In the genomic region with DNA sequence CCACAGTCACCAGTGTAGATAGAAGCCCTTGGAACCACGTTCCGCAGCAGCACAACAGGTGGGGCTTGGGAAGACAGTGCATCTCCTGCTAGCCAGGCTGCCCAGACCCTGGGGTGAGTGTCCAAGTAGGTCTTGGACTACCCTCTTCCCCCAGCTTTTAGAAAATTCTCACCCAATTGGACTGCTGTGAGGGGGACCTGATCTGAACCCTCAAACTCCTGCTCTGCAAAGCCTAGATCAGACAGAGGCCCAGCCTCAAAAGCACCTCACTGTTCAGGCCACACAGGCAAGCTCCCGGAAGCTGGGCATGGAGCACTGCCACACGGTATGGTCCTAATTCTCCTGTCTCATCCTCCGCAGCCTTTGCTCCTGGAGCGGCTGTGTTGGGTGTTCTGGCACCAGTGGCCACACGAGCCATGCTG, we compare ENCODE assay signal across 26 cellular contexts. TPM values are rescaled to one million over a fixed set of nuclear protein-coding genes. Genes with fewer than 3 reads are reported as not detected.
"Had no signal": no experiment of that assay in that cellular context is flagged by ENCODE, and none has a peak within 500 bp of the region (broad histone marks: within the 10 kb centered on the region; RNA-seq: fewer than 3 reads in every experiment).

No MANE protein-coding gene starts in this region.

- H3K27me3 Mint-ChIP-seq: activated CD4-positive, alpha-beta T cell treated with anti-CD3 and anti-CD28 coated beads, Interleukin-2, amount 10 ng/mL, durations not matched to agents 24 days and 14 days had no signal

- H3K9me3 ChIP-seq: ascending aorta, left lung, neutrophil, ovary, prostate gland, suprapubic skin, tibial nerve, uterus had no signal

- H3K4me3 ChIP-seq: ascending aorta, left lung, lung, ovary, prostate gland, suprapubic skin, tibial nerve, uterus had no signal

- H3K27me3 ChIP-seq: ascending aorta, ovary, suprapubic skin, uterus had no signal

- H3K9me3 Mint-ChIP-seq: activated CD4-positive, alpha-beta T cell treated with anti-CD3 and anti-CD28 coated beads, Interleukin-2, amount 10 ng/mL, durations not matched to agents 24 days and 14 days; natural killer cell treated with Interleukin-12 subunit alpha and Interleukin-12 subunit beta and Interleukin-15 and Interleukin-18, amount 100 ng/mL, for 72 hours had no signal

- DNase-seq: activated CD4-positive, alpha-beta T cell treated with anti-CD3 and anti-CD28 coated beads, Interleukin-2, amount 10 ng/mL, durations not matched to agents 24 days and 14 days; activated CD8-positive, alpha-beta T cell treated with anti-CD3 and anti-CD28 coated beads, Interleukin-2, amount 10 ng/mL, durations not matched to agents 7 days and 5 days; brain microvascular endothelial cell; central memory CD4-positive, alpha-beta T cell; dermis blood vessel endothelial cell; effector CD8-positive, alpha-beta T cell; foreskin melanocyte; left lung; midbrain; stimulated activated CD4-positive, alpha-beta T cell treated with anti-CD3 and anti-CD28 coated beads, Interleukin-12 subunit alpha, Interleukin-12 subunit beta, amount 100 ng/mL, for 4 hours; T-helper 2 cell; uterus had no signal

- H3K4me3 Mint-ChIP-seq: activated CD8-positive, alpha-beta T cell treated with anti-CD3 and anti-CD28 coated beads, Interleukin-2, amount 10 ng/mL, durations not matched to agents 7 days and 5 days; natural killer cell treated with Interleukin-12 subunit alpha and Interleukin-12 subunit beta and Interleukin-15 and Interleukin-18, amount 100 ng/mL, for 72 hours; stimulated activated naive CD8-positive, alpha-beta T cell treated with anti-CD3 and anti-CD28 coated beads, Interleukin-15, Interleukin-2, amounts not matched to agents 100 ng/mL and 50 ng/mL, for 24 hours had no signal

- H3K27ac Mint-ChIP-seq: activated CD4-positive, alpha-beta T cell treated with anti-CD3 and anti-CD28 coated beads, Interleukin-2, amount 10 ng/mL, durations not matched to agents 24 days and 14 days; activated CD8-positive, alpha-beta T cell treated with anti-CD3 and anti-CD28 coated beads, Interleukin-2, amount 10 ng/mL, durations not matched to agents 7 days and 5 days; activated naive CD4-positive, alpha-beta T cell treated with anti-CD3 and anti-CD28 coated beads, Interleukin-2, amount 50 U/mL, for 72 hours; activated T-helper 2 cell treated with anti-CD3 and anti-CD28 coated beads, Interferon-gamma antibody, Interleukin-2, Interleukin-4, amounts not matched to agents 10 μg/mL and 5 μg/mL and 100 μg/mL, durations not matched to agents 14 hours and 24 hours and 36 hours; stimulated activated naive CD8-positive, alpha-beta T cell treated with anti-CD3 and anti-CD28 coated beads, Interleukin-15, Interleukin-2, amounts not matched to agents 100 ng/mL and 50 ng/mL, for 24 hours had no signal

- H3K36me3 ChIP-seq: ascending aorta, brain microvascular endothelial cell, left lung, neutrophil, ovary, prostate gland, suprapubic skin, tibial nerve, uterus had no signal

- ATAC-seq: activated CD4-positive, CD25-positive, alpha-beta regulatory T cell treated with anti-CD3 and anti-CD28 coated beads, Interleukin-2, amount 50 U/mL, for 24 hours; activated CD8-positive, alpha-beta T cell treated with anti-CD3 and anti-CD28 coated beads, Interleukin-2, amount 10 ng/mL, durations not matched to agents 7 days and 5 days; activated naive CD4-positive, alpha-beta T cell treated with anti-CD3 and anti-CD28 coated beads, Interleukin-2, amount 50 U/mL, for 72 hours; left lung; natural killer cell treated with Interleukin-12 subunit alpha and Interleukin-12 subunit beta and Interleukin-15 and Interleukin-18, amount 100 ng/mL, for 72 hours had no signal

- H3K4me1 ChIP-seq: prostate gland had no signal

- H3K27ac ChIP-seq: ascending aorta, brain microvascular endothelial cell, left lung, neutrophil, ovary, prostate gland, suprapubic skin, tibial nerve, uterus, VCaP had no signal

- H3K36me3 Mint-ChIP-seq: natural killer cell treated with Interleukin-12 subunit alpha and Interleukin-12 subunit beta and Interleukin-15 and Interleukin-18, amount 100 ng/mL, for 72 hours had no signal

RNA-seq across cellular contexts. Expression of a gene that starts 41.1 kb away (rescaled TPM):
- total RNA-seq: activated CD4-positive, alpha-beta T cell treated with anti-CD3 and anti-CD28 coated beads, Interleukin-2, amount 10 ng/mL, durations not matched to agents 24 days and 14 days; activated CD8-positive, alpha-beta T cell treated with anti-CD3 and anti-CD28 coated beads, Interleukin-2, amount 10 ng/mL, durations not matched to agents 7 days and 5 days; activated naive CD4-positive, alpha-beta T cell treated with anti-CD3 and anti-CD28 coated beads, Interleukin-2, amount 50 U/mL, for 72 hours; activated T-helper 2 cell treated with anti-CD3 and anti-CD28 coated beads, Interferon-gamma antibody, Interleukin-2, Interleukin-4, amounts not matched to agents 10 μg/mL and 5 μg/mL and 100 μg/mL, durations not matched to agents 14 hours and 24 hours and 36 hours; ascending aorta; dermis blood vessel endothelial cell; kidney epithelial cell; left lung; lung; natural killer cell treated with Interleukin-12 subunit alpha and Interleukin-12 subunit beta and Interleukin-15 and Interleukin-18, amount 100 ng/mL, for 72 hours; suprapubic skin; tibial nerve had no signal
- polyA plus RNA-seq: lung had no signal

RNA-seq across cellular contexts. Expression of a gene that starts 59.5 kb away (rescaled TPM):
- total RNA-seq: activated CD4-positive, alpha-beta T cell treated with anti-CD3 and anti-CD28 coated beads, Interleukin-2, amount 10 ng/mL, durations not matched to agents 24 days and 14 days; activated CD8-positive, alpha-beta T cell treated with anti-CD3 and anti-CD28 coated beads, Interleukin-2, amount 10 ng/mL, durations not matched to agents 7 days and 5 days; activated naive CD4-positive, alpha-beta T cell treated with anti-CD3 and anti-CD28 coated beads, Interleukin-2, amount 50 U/mL, for 72 hours; activated T-helper 2 cell treated with anti-CD3 and anti-CD28 coated beads, Interferon-gamma antibody, Interleukin-2, Interleukin-4, amounts not matched to agents 10 μg/mL and 5 μg/mL and 100 μg/mL, durations not matched to agents 14 hours and 24 hours and 36 hours; ascending aorta; kidney epithelial cell; natural killer cell treated with Interleukin-12 subunit alpha and Interleukin-12 subunit beta and Interleukin-15 and Interleukin-18, amount 100 ng/mL, for 72 hours; tibial nerve had no signal
